1 cellular context compared by ENCODE assay signal in the genomic region with DNA sequence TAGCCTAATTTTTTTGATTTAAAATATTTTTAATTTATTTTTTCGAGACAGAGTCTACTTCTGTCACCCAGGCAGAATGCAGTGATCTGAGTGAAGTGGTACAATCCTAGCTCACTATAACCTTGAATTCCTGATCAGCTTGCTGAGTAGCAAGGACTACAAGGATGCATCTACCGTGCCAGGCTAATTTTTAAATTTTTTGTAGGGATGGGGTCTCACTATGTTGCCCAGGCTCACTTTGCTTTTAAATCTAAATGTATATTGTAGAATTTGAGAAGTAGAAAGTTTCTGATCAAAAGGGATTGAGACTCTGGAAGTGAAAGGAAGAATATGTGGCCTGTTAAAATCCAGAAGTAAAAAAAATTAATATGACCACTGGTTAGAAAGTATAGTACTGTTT.
TF ChIP-seq lines count a peak whose summit lies in the region.

No MANE protein-coding gene starts in this region.

TF ChIP-seq in liver, 16 proteins besides CTCF, POLR2A, EP300 and RAD21 (continued from another document):
- TF ChIP-seq, protein P1, sequence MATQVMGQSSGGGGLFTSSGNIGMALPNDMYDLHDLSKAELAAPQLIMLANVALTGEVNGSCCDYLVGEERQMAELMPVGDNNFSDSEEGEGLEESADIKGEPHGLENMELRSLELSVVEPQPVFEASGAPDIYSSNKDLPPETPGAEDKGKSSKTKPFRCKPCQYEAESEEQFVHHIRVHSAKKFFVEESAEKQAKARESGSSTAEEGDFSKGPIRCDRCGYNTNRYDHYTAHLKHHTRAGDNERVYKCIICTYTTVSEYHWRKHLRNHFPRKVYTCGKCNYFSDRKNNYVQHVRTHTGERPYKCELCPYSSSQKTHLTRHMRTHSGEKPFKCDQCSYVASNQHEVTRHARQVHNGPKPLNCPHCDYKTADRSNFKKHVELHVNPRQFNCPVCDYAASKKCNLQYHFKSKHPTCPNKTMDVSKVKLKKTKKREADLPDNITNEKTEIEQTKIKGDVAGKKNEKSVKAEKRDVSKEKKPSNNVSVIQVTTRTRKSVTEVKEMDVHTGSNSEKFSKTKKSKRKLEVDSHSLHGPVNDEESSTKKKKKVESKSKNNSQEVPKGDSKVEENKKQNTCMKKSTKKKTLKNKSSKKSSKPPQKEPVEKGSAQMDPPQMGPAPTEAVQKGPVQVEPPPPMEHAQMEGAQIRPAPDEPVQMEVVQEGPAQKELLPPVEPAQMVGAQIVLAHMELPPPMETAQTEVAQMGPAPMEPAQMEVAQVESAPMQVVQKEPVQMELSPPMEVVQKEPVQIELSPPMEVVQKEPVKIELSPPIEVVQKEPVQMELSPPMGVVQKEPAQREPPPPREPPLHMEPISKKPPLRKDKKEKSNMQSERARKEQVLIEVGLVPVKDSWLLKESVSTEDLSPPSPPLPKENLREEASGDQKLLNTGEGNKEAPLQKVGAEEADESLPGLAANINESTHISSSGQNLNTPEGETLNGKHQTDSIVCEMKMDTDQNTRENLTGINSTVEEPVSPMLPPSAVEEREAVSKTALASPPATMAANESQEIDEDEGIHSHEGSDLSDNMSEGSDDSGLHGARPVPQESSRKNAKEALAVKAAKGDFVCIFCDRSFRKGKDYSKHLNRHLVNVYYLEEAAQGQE (IDR thresholded peaks at IDR 0.05), result no peak
- TF ChIP-seq YY1 (IDR thresholded peaks at IDR 0.05), result no peak
- TF ChIP-seq RXRA (IDR thresholded peaks at IDR 0.05), result no peak
- TF ChIP-seq FOXA2 (IDR thresholded peaks at IDR 0.05), result no peak
- TF ChIP-seq SP1 (IDR thresholded peaks at IDR 0.05), result no peak
- TF ChIP-seq HNF4G (IDR thresholded peaks at IDR 0.05), result no peak
- TF ChIP-seq, protein P2, sequence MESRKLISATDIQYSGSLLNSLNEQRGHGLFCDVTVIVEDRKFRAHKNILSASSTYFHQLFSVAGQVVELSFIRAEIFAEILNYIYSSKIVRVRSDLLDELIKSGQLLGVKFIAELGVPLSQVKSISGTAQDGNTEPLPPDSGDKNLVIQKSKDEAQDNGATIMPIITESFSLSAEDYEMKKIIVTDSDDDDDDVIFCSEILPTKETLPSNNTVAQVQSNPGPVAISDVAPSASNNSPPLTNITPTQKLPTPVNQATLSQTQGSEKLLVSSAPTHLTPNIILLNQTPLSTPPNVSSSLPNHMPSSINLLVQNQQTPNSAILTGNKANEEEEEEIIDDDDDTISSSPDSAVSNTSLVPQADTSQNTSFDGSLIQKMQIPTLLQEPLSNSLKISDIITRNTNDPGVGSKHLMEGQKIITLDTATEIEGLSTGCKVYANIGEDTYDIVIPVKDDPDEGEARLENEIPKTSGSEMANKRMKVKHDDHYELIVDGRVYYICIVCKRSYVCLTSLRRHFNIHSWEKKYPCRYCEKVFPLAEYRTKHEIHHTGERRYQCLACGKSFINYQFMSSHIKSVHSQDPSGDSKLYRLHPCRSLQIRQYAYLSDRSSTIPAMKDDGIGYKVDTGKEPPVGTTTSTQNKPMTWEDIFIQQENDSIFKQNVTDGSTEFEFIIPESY (IDR thresholded peaks at IDR 0.05), result no peak
- TF ChIP-seq NR2F2 (IDR thresholded peaks at IDR 0.05), result no peak
- TF ChIP-seq, protein P3, sequence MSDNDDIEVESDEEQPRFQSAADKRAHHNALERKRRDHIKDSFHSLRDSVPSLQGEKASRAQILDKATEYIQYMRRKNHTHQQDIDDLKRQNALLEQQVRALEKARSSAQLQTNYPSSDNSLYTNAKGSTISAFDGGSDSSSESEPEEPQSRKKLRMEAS (IDR thresholded peaks at IDR 0.05), result no peak
TF ChIP-seq in liver: peak in this region for 0.
